ENCODE assay signal across 29 cellular contexts in genomic region chr3:118811333-118811732, GRCh38.
"Had no signal": no experiment of that assay in that cellular context is flagged by ENCODE, and none has a peak within 500 bp of the region (broad histone marks: within the 10 kb centered on the region; RNA-seq: fewer than 3 reads in every experiment).

No MANE protein-coding gene starts in this region.

- H3K4me1 ChIP-seq: adrenal gland, body of pancreas, esophagus squamous epithelium had no signal

- ATAC-seq: activated naive CD8-positive, alpha-beta T cell treated with anti-CD3 and anti-CD28 coated beads, Interleukin-2, amount 50 U/mL, for 24 hours; body of pancreas; effector memory CD8-positive, alpha-beta T cell had no signal

- H3K9me3 ChIP-seq: adrenal gland, body of pancreas, esophagus squamous epithelium had no signal

- H3K36me3 Mint-ChIP-seq: activated naive CD4-positive, alpha-beta T cell treated with anti-CD3 and anti-CD28 coated beads, Interleukin-2, amount 50 U/mL, for 24 hours; activated naive CD8-positive, alpha-beta T cell treated with anti-CD3 and anti-CD28 coated beads for 36 hours had no signal

- H3K27ac Mint-ChIP-seq: activated CD4-positive, alpha-beta memory T cell treated with anti-CD3 and anti-CD28 coated beads, Interleukin-2, amount 10 ng/mL, durations not matched to agents 7 days and 5 days; activated CD4-positive, alpha-beta T cell treated with anti-CD3 and anti-CD28 coated beads for 36 hours; activated CD4-positive, alpha-beta T cell treated with anti-CD3 and anti-CD28 coated beads, Interleukin-2, amount 10 ng/mL, durations not matched to agents 24 days and 14 days; activated naive CD4-positive, alpha-beta T cell treated with anti-CD3 and anti-CD28 coated beads for 36 hours; activated naive CD4-positive, alpha-beta T cell treated with anti-CD3 and anti-CD28 coated beads, Interleukin-2, amount 50 U/mL, for 24 hours; activated naive CD8-positive, alpha-beta T cell treated with anti-CD3 and anti-CD28 coated beads for 36 hours; activated naive CD8-positive, alpha-beta T cell treated with anti-CD3 and anti-CD28 coated beads, Interleukin-2, amount 50 U/mL, for 24 hours; activated T-cell treated with anti-CD3 and anti-CD28 coated beads, Interleukin-2, amount 50 U/mL, for 24 hours; activated T-cell treated with anti-CD3 and anti-CD28 coated beads, Interleukin-2, amount 50 U/mL, for 72 hours; activated T-helper 2 cell treated with anti-CD3 and anti-CD28 coated beads, Interferon-gamma antibody, Interleukin-2, Interleukin-4, amounts not matched to agents 10 μg/mL and 5 μg/mL and 100 μg/mL, durations not matched to agents 14 hours and 24 hours and 36 hours; effector memory CD8-positive, alpha-beta T cell had no signal

- H3K27me3 ChIP-seq: adrenal gland, body of pancreas had no signal

- H3K27ac ChIP-seq: adrenal gland, body of pancreas, epithelial cell of prostate, esophagus squamous epithelium had no signal

- H3K4me3 ChIP-seq: adrenal gland, body of pancreas, esophagus squamous epithelium had no signal

- H3K27me3 Mint-ChIP-seq: activated CD4-positive, alpha-beta memory T cell treated with anti-CD3 and anti-CD28 coated beads, Interleukin-2, amount 10 ng/mL, durations not matched to agents 7 days and 5 days had no signal

- DNase-seq: activated CD4-positive, alpha-beta memory T cell treated with anti-CD3 and anti-CD28 coated beads, Interleukin-2, amount 10 ng/mL, durations not matched to agents 7 days and 5 days; activated CD4-positive, alpha-beta T cell treated with anti-CD3 and anti-CD28 coated beads, Interleukin-2, amount 10 ng/mL, durations not matched to agents 24 days and 14 days; activated CD4-positive, alpha-beta T cell treated with anti-CD3 and anti-CD28 coated beads, Interleukin-2, amount 50 U/mL, for 4 hours; activated CD4-positive, CD25-positive, alpha-beta regulatory T cell; activated CD4-positive, CD25-positive, alpha-beta regulatory T cell treated with anti-CD3 and anti-CD28 coated beads, Interleukin-2, amount 50 U/mL, for 72 hours; activated CD8-positive, alpha-beta memory T cell treated with anti-CD3 and anti-CD28 coated beads, Interleukin-2, amount 50 U/mL, for 48 hours; activated effector memory CD4-positive, alpha-beta T cell treated with anti-CD3 and anti-CD28 coated beads, Interleukin-2, amount 50 U/mL, for 16 hours; activated naive CD4-positive, alpha-beta T cell treated with anti-CD3 and anti-CD28 coated beads for 36 hours; activated naive CD8-positive, alpha-beta T cell treated with anti-CD3 and anti-CD28 coated beads for 36 hours; activated naive CD8-positive, alpha-beta T cell treated with anti-CD3 and anti-CD28 coated beads, Interleukin-2, amount 50 U/mL, for 24 hours; activated T-cell treated with anti-CD3 and anti-CD28 coated beads for 4 hours; activated T-cell treated with anti-CD3 and anti-CD28 coated beads, Interleukin-2, amount 50 U/mL, for 24 hours; activated T-cell treated with anti-CD3 and anti-CD28 coated beads, Interleukin-2, amount 50 U/mL, for 72 hours; adrenal gland; amygdala; aorta; body of pancreas; caudate nucleus; cortex of kidney; dermis blood vessel endothelial cell; effector CD4-positive, alpha-beta T cell; effector memory CD8-positive, alpha-beta T cell; esophagus squamous epithelium; foreskin fibroblast; head of caudate nucleus had no signal

- H3K4me1 Mint-ChIP-seq: activated CD4-positive, alpha-beta memory T cell treated with anti-CD3 and anti-CD28 coated beads, Interleukin-2, amount 10 ng/mL, durations not matched to agents 7 days and 5 days; activated CD4-positive, alpha-beta T cell treated with anti-CD3 and anti-CD28 coated beads, Interleukin-2, amount 10 ng/mL, durations not matched to agents 24 days and 14 days; activated naive CD4-positive, alpha-beta T cell treated with anti-CD3 and anti-CD28 coated beads, Interleukin-2, amount 50 U/mL, for 24 hours; activated naive CD8-positive, alpha-beta T cell treated with anti-CD3 and anti-CD28 coated beads for 36 hours had no signal

- H3K9me3 Mint-ChIP-seq: activated CD4-positive, alpha-beta memory T cell treated with anti-CD3 and anti-CD28 coated beads, Interleukin-2, amount 10 ng/mL, durations not matched to agents 7 days and 5 days; activated CD4-positive, alpha-beta T cell treated with anti-CD3 and anti-CD28 coated beads, Interleukin-2, amount 10 ng/mL, durations not matched to agents 24 days and 14 days; activated naive CD4-positive, alpha-beta T cell treated with anti-CD3 and anti-CD28 coated beads for 36 hours; activated T-cell treated with anti-CD3 and anti-CD28 coated beads, Interleukin-2, amount 50 U/mL, for 24 hours; activated T-cell treated with anti-CD3 and anti-CD28 coated beads, Interleukin-2, amount 50 U/mL, for 72 hours; activated T-helper 2 cell treated with anti-CD3 and anti-CD28 coated beads, Interferon-gamma antibody, Interleukin-2, Interleukin-4, amounts not matched to agents 10 μg/mL and 5 μg/mL and 100 μg/mL, durations not matched to agents 14 hours and 24 hours and 36 hours; effector memory CD8-positive, alpha-beta T cell had no signal

- H3K36me3 ChIP-seq: adrenal gland, esophagus squamous epithelium had no signal

- H3K4me3 Mint-ChIP-seq: activated CD4-positive, alpha-beta memory T cell treated with anti-CD3 and anti-CD28 coated beads, Interleukin-2, amount 10 ng/mL, durations not matched to agents 7 days and 5 days; activated CD4-positive, alpha-beta T cell treated with anti-CD3 and anti-CD28 coated beads for 36 hours; activated CD4-positive, alpha-beta T cell treated with anti-CD3 and anti-CD28 coated beads, Interleukin-2, amount 10 ng/mL, durations not matched to agents 24 days and 14 days; activated naive CD4-positive, alpha-beta T cell treated with anti-CD3 and anti-CD28 coated beads for 36 hours; activated naive CD4-positive, alpha-beta T cell treated with anti-CD3 and anti-CD28 coated beads, Interleukin-2, amount 50 U/mL, for 24 hours; activated naive CD8-positive, alpha-beta T cell treated with anti-CD3 and anti-CD28 coated beads for 36 hours; activated naive CD8-positive, alpha-beta T cell treated with anti-CD3 and anti-CD28 coated beads, Interleukin-2, amount 50 U/mL, for 24 hours; activated T-cell treated with anti-CD3 and anti-CD28 coated beads, Interleukin-2, amount 50 U/mL, for 24 hours; activated T-cell treated with anti-CD3 and anti-CD28 coated beads, Interleukin-2, amount 50 U/mL, for 72 hours; effector memory CD8-positive, alpha-beta T cell had no signal
